In the genomic region with DNA sequence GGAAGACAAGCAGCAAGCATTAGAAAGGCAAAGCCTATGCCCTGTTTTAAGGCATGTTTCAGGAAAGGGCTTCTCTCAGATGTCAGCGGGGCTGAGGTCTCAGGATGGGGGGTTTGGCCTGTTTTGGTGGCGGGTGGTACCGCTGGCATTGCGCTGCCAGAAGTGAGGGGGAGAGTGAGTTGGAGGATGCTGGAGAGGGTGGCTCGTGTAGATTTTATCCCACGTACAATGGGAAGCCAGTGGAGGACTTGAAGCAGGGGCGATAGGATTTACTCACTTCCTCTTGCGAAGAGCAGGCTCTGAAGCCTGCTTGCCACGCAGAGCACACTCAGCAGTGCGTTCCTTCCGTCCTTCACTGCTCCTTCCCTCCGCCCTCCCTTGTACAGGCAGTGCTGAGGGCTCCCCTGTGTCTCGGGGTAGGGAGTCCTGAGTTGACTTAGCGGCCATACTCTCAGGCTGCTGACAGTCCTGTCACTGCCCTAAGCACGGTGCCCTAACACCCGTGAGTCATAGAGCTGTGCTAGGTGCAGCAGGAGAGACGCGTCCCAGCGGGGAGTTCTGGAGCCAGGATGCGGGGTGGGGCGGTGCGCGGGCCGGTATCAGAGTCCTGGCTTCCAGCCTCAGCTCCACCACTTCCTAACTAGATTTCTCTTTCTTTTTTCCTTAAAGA, we compare ENCODE assay signal across 8 cellular contexts.
DNase-seq lines count a peak whose midpoint lies in the region; ATAC-seq and TF ChIP-seq lines count a peak whose summit lies in the region.

No MANE protein-coding gene starts in this region.

- H3K27me3 ChIP-seq in HL-60 (ENCODE audit: insufficient read depth, poor library complexity, severe bottlenecking): no peaks in the 10 kb centered on the region

- DNase-seq in HL-60 (ENCODE audit: low read depth in 1 of 2, low spot score in 1 of 2): peak; percentile 51 to 64
- DNase-seq in activated T-cell treated with anti-CD3 and anti-CD28 coated beads, Interleukin-2, amount 50 U/mL, for 24 hours: peak; percentile 67
- peak; percentile 62 for DNase-seq in germinal center (ENCODE audit: low spot score)
- DNase-seq in osteocyte (ENCODE audit: extremely low spot score, unreplicated experiment): no peak
- DNase-seq in SKM-1 treated with dmso at 0.1 percent for 144 hours (lab: John Stamatoyannopoulos, UW; ENCODE audit: unreplicated experiment): no peak
- no peak for DNase-seq in NCI-H146 (lab: John Stamatoyannopoulos, UW)
- no peak for DNase-seq in HuH-7.5 (ENCODE audit: low spot score)

- no peaks in the 10 kb centered on the region for H3K27me3 Mint-ChIP-seq in activated T-cell treated with anti-CD3 and anti-CD28 coated beads, Interleukin-2, amount 50 U/mL, for 24 hours
- H3K27me3 Mint-ChIP-seq in osteocyte (ENCODE audit: unreplicated experiment): no peaks in the 10 kb centered on the region

- peak; percentile 59 for ATAC-seq in GM18858 (IDR thresholded peaks at IDR 0.05; ENCODE audit: unreplicated experiment)

- H3K4me1 Mint-ChIP-seq in activated T-cell treated with anti-CD3 and anti-CD28 coated beads, Interleukin-2, amount 50 U/mL, for 24 hours (ENCODE audit: low read depth): peaks cover 35% of the 10 kb centered on the region
- peaks cover 23% of the 10 kb centered on the region for H3K4me1 Mint-ChIP-seq in osteocyte (ENCODE audit: unreplicated experiment)

- TF ChIP-seq CTCF in HL-60 (IDR thresholded peaks at IDR 0.05; ENCODE audit: insufficient read depth, low read length) (no peak), osteocyte (IDR thresholded peaks at IDR 0.05) (no peak)

- no peak overlapping the region for H3K4me3 ChIP-seq in HL-60 (replicated peaks; ENCODE audit: insufficient read depth, low read length)

- H3K4me3 Mint-ChIP-seq in activated T-cell treated with anti-CD3 and anti-CD28 coated beads, Interleukin-2, amount 50 U/mL, for 24 hours: peak overlapping the region; percentile 73
- H3K4me3 Mint-ChIP-seq in osteocyte (ENCODE audit: unreplicated experiment): peak overlapping the region; percentile 50

- H3K27ac Mint-ChIP-seq in activated T-cell treated with anti-CD3 and anti-CD28 coated beads, Interleukin-2, amount 50 U/mL, for 24 hours: peak overlapping the region; percentile 93
- peak overlapping the region; percentile 50 for H3K27ac Mint-ChIP-seq in osteocyte (ENCODE audit: unreplicated experiment)

- H3K27ac ChIP-seq in HL-60 (replicated peaks): no peak overlapping the region

- peaks cover 3% of the 10 kb centered on the region for H3K36me3 Mint-ChIP-seq in activated T-cell treated with anti-CD3 and anti-CD28 coated beads, Interleukin-2, amount 50 U/mL, for 24 hours (ENCODE audit: low read depth)
- peaks cover 3% of the 10 kb centered on the region for H3K36me3 Mint-ChIP-seq in osteocyte (ENCODE audit: unreplicated experiment)

- H3K9me3 Mint-ChIP-seq in activated T-cell treated with anti-CD3 and anti-CD28 coated beads, Interleukin-2, amount 50 U/mL, for 24 hours: no peaks in the 10 kb centered on the region
- no peaks in the 10 kb centered on the region for H3K9me3 Mint-ChIP-seq in osteocyte (ENCODE audit: unreplicated experiment)

Comparison
In these comparisons a context has a peak if more than half of its experiments do, and no peak if none do; other contexts are left out.
1. DNase-seq: peak in HL-60 (2 of 2), activated T-cell treated with anti-CD3 and anti-CD28 coated beads, Interleukin-2, amount 50 U/mL, for 24 hours (single experiment) and germinal center (single experiment); none in osteocyte (single experiment), SKM-1 treated with dmso at 0.1 percent for 144 hours (single experiment), NCI-H146 (single experiment) and HuH-7.5 (single experiment).